Comparison of ENCODE assay signal across 8 cellular contexts in genomic region chr5:62305358-62305714, GRCh38. TPM values are rescaled to one million over a fixed set of nuclear protein-coding genes. Genes with fewer than 3 reads are reported as not detected.
A peak's percentile ranks its signal among the peaks of the same experiment; 100 is the strongest.
DNase-seq lines count a peak whose midpoint lies in the region; ATAC-seq, FAIRE-seq and TF ChIP-seq lines count a peak whose summit lies in the region.

No MANE protein-coding gene starts in this region.

- TF ChIP-seq CTCF in PC-9 (conservative IDR thresholded peaks at IDR 0.05) (no peak), endothelial cell of umbilical vein (IDR thresholded peaks at IDR 0.05; ENCODE audit: extremely low read depth in 1 of 2, insufficient read depth in 1 of 2, low read depth in 1 of 2, low read length in 2 of 2) (no peak), progenitor cell of endocrine pancreas (IDR thresholded peaks at IDR 0.05; ENCODE audit: unreplicated experiment) (no peak), D721Med (IDR thresholded peaks at IDR 0.05; ENCODE audit: insufficient read depth, missing control alignments) (no peak)

- H3K36me3 ChIP-seq in ES-I3 (ENCODE audit: insufficient read depth, low read length), result no peaks in the 10 kb centered on the region; the same call in 1 of the 2 replicates
- peaks cover 11% of the 10 kb centered on the region; the same call in 1 of the 2 replicates for H3K36me3 ChIP-seq in PC-9 (ENCODE audit: low read depth)
- H3K36me3 ChIP-seq in endothelial cell of umbilical vein (ENCODE audit: control insufficient read depth in 2 of 2, extremely low read depth in 1 of 2, insufficient read depth in 2 of 2, low read length in 2 of 2), result no peaks in the 10 kb centered on the region

- CTCF ChIA-PET in PC-9 (lab: Charles Lee) (no interaction called here), endothelial cell of umbilical vein (lab: Charles Lee) (interaction anchor here (0.9 to 1.5 kb wide), 7 partner anchors 8 to 162 kb away, joined by 3 to 10 read pairs (median 4); partner anchors contain the start of gene DIMT1)

- FAIRE-seq in endothelial cell of umbilical vein (lab: Jason Lieb, UNC), result no peak
- no peak for FAIRE-seq in D721Med (lab: Jason Lieb, UNC)

- DNase-seq in PC-9 (no peak), endothelial cell of umbilical vein (ENCODE audit: low read depth, low spot score) (no peak), progenitor cell of endocrine pancreas (ENCODE audit: low spot score, unreplicated experiment) (no peak), D721Med (ENCODE audit: insufficient read length, low spot score) (no peak), NCI-H2227 (lab: John Stamatoyannopoulos, UW; ENCODE audit: unreplicated experiment) (no peak), midbrain (lab: John Stamatoyannopoulos, UW) (no peak)

- peak overlapping the region; percentile 92 for H3K4me2 ChIP-seq in PC-9
- H3K4me2 ChIP-seq in endothelial cell of umbilical vein (ENCODE audit: insufficient read depth, low read length), result peak overlapping the region; percentile 27

- intact Hi-C loops in PC-9 (cut with micrococcal nuclease; ENCODE audit: unreplicated experiment), result loop anchor here (5.0 kb wide), 1 partner anchor 82 kb away; no protein-coding TSS in a partner anchor
- intact Hi-C loops in endothelial cell of umbilical vein (cut with micrococcal nuclease), result loop anchor here (5.0 kb wide), 3 partner anchors 37 to 272 kb away; partner anchors contain the start of gene LRRC70

- H3K27me3 ChIP-seq in PC-9 (ENCODE audit: insufficient read depth, low read depth) (no peaks in the 10 kb centered on the region), endothelial cell of umbilical vein (ENCODE audit: control insufficient read depth in 2 of 2, insufficient read depth in 2 of 2, low read length in 2 of 2) (no peaks in the 10 kb centered on the region)

- H3K4me3 ChIP-seq in PC-9 (peak overlapping the region; percentile 91), endothelial cell of umbilical vein (replicated peaks in 1 of 3; ENCODE audit: insufficient read depth in 1 of 3, low read depth in 1 of 3, low read length in 3 of 3) (peak overlapping the region in 2 of 3 experiments; percentile 2 to 100)

- H3K9me1 ChIP-seq in endothelial cell of umbilical vein (replicated peaks; ENCODE audit: control insufficient read depth, extremely low read depth, insufficient read depth, low read length), result no peaks in the 10 kb centered on the region

- H3K4me1 Mint-ChIP-seq in progenitor cell of endocrine pancreas (ENCODE audit: low read depth), result peaks cover 11% of the 10 kb centered on the region

- no peaks in the 10 kb centered on the region for H3K9me3 Mint-ChIP-seq in progenitor cell of endocrine pancreas (ENCODE audit: low read depth)

- H4K20me1 ChIP-seq in PC-9 (ENCODE audit: insufficient read depth), result peaks cover 12% of the 10 kb centered on the region; the same call in 1 of the 2 replicates
- H4K20me1 ChIP-seq in endothelial cell of umbilical vein (replicated peaks; ENCODE audit: control insufficient read depth, extremely low read depth, insufficient read depth, low read length), result peaks cover 4% of the 10 kb centered on the region

- dilution Hi-C loops in endothelial cell of umbilical vein (cut with MboI; ENCODE audit: extremely low pct_ligation_motif_present, low sequenced_read_pairs), result no loop called here

- H3K27ac Mint-ChIP-seq in progenitor cell of endocrine pancreas, result peak overlapping the region; percentile 84

- POLR2A ChIA-PET in PC-9 (lab: Charles Lee; ENCODE audit: unreplicated experiment) (interaction anchor here (0.6 kb wide), 2 partner anchors 46 to 74 kb away, joined by 3 to 16 read pairs; no protein-coding TSS in a partner anchor), endothelial cell of umbilical vein (lab: Charles Lee) (interaction anchor here (1.4 kb wide), 1 partner anchor 98 kb away, joined by 4 read pairs; the partner anchor contains the start of gene DIMT1)

- ATAC-seq in HG03565 (IDR thresholded peaks at IDR 0.05; ENCODE audit: unreplicated experiment), result no peak

- H3K9me2 ChIP-seq in PC-9 (ENCODE audit: insufficient read depth), result no peaks in the 10 kb centered on the region

- H3K36me3 Mint-ChIP-seq in progenitor cell of endocrine pancreas (ENCODE audit: insufficient read depth), result no peaks in the 10 kb centered on the region

- H2AFZ ChIP-seq in PC-9, result peak overlapping the region; percentile 92
- peak overlapping the region; percentile 75 for H2AFZ ChIP-seq in endothelial cell of umbilical vein (ENCODE audit: low read depth, low read length)

- peaks cover 41% of the 10 kb centered on the region for H3K79me2 ChIP-seq in PC-9 (ENCODE audit: low read depth)
- peaks cover 41% of the 10 kb centered on the region for H3K79me2 ChIP-seq in endothelial cell of umbilical vein (ENCODE audit: control insufficient read depth, insufficient read depth, low read length)

- H3K27me3 Mint-ChIP-seq in progenitor cell of endocrine pancreas, result peaks cover 3% of the 10 kb centered on the region

- H3K9me3 ChIP-seq in ES-I3 (ENCODE audit: control insufficient read depth, insufficient read depth, low read length) (no peaks in the 10 kb centered on the region), PC-9 (ENCODE audit: insufficient read depth, low read depth) (no peaks in the 10 kb centered on the region), endothelial cell of umbilical vein (replicated peaks; ENCODE audit: control insufficient read depth, insufficient read depth, low read length) (no peaks in the 10 kb centered on the region)

- H3K4me1 ChIP-seq in ES-I3 (ENCODE audit: insufficient read depth, low read length), result no peaks in the 10 kb centered on the region; the same call in 1 of the 2 replicates
- H3K4me1 ChIP-seq in PC-9 (replicated peaks; ENCODE audit: insufficient read depth), result 0 out of 2 replicates have a peak, but pooled peaks cover 7% of the 10 kb centered on the region
- peaks cover 19% of the 10 kb centered on the region for H3K4me1 ChIP-seq in endothelial cell of umbilical vein (ENCODE audit: control insufficient read depth, extremely low read depth, insufficient read depth, low read length)

- H3K9ac ChIP-seq in ES-I3 (ENCODE audit: low read depth, low read length) (peak overlapping the region; percentile 84; the same call in 1 of the 2 replicates), endothelial cell of umbilical vein (replicated peaks; ENCODE audit: extremely low read depth, insufficient read depth, low read length) (peak overlapping the region; percentile 25)

- peak overlapping the region; percentile 75 for H3K4me3 Mint-ChIP-seq in progenitor cell of endocrine pancreas (ENCODE audit: low read depth)

- TSS peak; percentile 92 for BruUV-seq in PC-9 (replicated peaks; lab: Mats Ljungman, UMichigan)
- BruUV-seq in endothelial cell of umbilical vein (replicated peaks; lab: Mats Ljungman, UMichigan), result no TSS peak

- no peaks in the 10 kb centered on the region for H3F3A ChIP-seq in PC-9 (ENCODE audit: insufficient read depth, low read depth)

- H3K27ac ChIP-seq in PC-9 (peak overlapping the region; percentile 43), endothelial cell of umbilical vein (ENCODE audit: insufficient read depth, low read depth, low read length) (peak overlapping the region; percentile 42)

- no peak for TF ChIP-seq POLR2A in endothelial cell of umbilical vein (IDR thresholded peaks at IDR 0.05; ENCODE audit: low read depth, low read length)

TF ChIP-seq in endothelial cell of umbilical vein, 7 proteins besides CTCF, POLR2A, EP300 and RAD21:
- TF ChIP-seq JUN (IDR thresholded peaks at IDR 0.05; ENCODE audit: borderline replicate concordance, insufficient read depth, insufficient read length, low read depth), result no peak
- no peak for TF ChIP-seq POLR2AphosphoS5 (IDR thresholded peaks at IDR 0.05; ENCODE audit: insufficient read depth, low read depth, low read length)

RNA-seq across cellular contexts. Expression of gene KIF2A, which starts 0.7 kb away (rescaled TPM):
- total RNA-seq in PC-9 (2021) (39.6 and 54.8 TPM in 2 replicates), endothelial cell of umbilical vein (57.7 and 65.1 TPM in 2 replicates), progenitor cell of endocrine pancreas (69.3 and 75.3 TPM in 2 replicates)
- 11.7 and 17.1 TPM in 2 replicates for polyA plus RNA-seq in endothelial cell of umbilical vein
- polyA plus RNA-seq in endothelial cell of umbilical vein (2011; cell fraction: cytosol; rRNA removed), result 28.4 and 29.1 TPM in 2 replicates
- 34.3 and 34.4 TPM in 2 replicates for polyA plus RNA-seq in endothelial cell of umbilical vein (2011; cell fraction: nucleus; rRNA removed)
- 39.1 and 55.2 TPM in 2 replicates for polyA plus RNA-seq in endothelial cell of umbilical vein (2012)
- polyA minus RNA-seq in endothelial cell of umbilical vein, result 30.2 and 36.5 TPM in 2 replicates
- polyA minus RNA-seq in endothelial cell of umbilical vein (2011; cell fraction: cytosol; rRNA and poly(A)+ RNA removed), result 33.2 TPM
- polyA minus RNA-seq in endothelial cell of umbilical vein (2011; cell fraction: nucleus; rRNA and poly(A)+ RNA removed), result 26.1 and 37.7 TPM in 2 replicates
